In genomic region chr2:46847726-46848421, GRCh38 we compare ENCODE assay signal across 9 cellular contexts.
DNase-seq lines count a peak whose midpoint lies in the region; ATAC-seq and TF ChIP-seq lines count a peak whose summit lies in the region.
"Had no signal": no experiment of that assay in that cellular context is flagged by ENCODE, and none has a peak within 500 bp of the region (broad histone marks: within the 10 kb centered on the region; RNA-seq: fewer than 3 reads in every experiment).

No MANE protein-coding gene starts in this region.

- DNase-seq in activated effector memory CD4-positive, alpha-beta T cell treated with anti-CD3 and anti-CD28 coated beads, Interleukin-2, amount 50 U/mL, for 16 hours = peak; percentile 58
- DNase-seq in activated effector memory CD4-positive, alpha-beta T cell treated with Interleukin-2 at 50 U/mL for 16 hours = no peak
- DNase-seq in fibroblast of lung (ENCODE audit: low read depth in 2 of 2) = peak; percentile 83 to 90
- DNase-seq in osteocyte (ENCODE audit: extremely low spot score, unreplicated experiment) = no peak
- no peak for DNase-seq in NCI-H2107 (lab: John Stamatoyannopoulos, UW)
- DNase-seq in mucosa of gallbladder (ENCODE audit: low spot score) = no peak
- DNase-seq: stimulated activated CD4-positive, alpha-beta T cell treated with anti-CD3 and anti-CD28 coated beads, Interleukin-15, amount 100 ng/mL, for 24 hours had no signal

- peak overlapping the region; percentile 18 for H3K4me2 ChIP-seq in fibroblast of lung (ENCODE audit: extremely low read depth, insufficient read depth, low read length)

- no peaks in the 10 kb centered on the region for H3K36me3 ChIP-seq in fibroblast of lung (ENCODE audit: control insufficient read depth, insufficient read depth, low read length)

- H3K4me3 Mint-ChIP-seq in osteocyte (ENCODE audit: unreplicated experiment) = no peak overlapping the region

- H3K36me3 Mint-ChIP-seq in osteocyte (ENCODE audit: unreplicated experiment) = no peaks in the 10 kb centered on the region

- H3K4me3 ChIP-seq in fibroblast of lung (replicated peaks in 1 of 4; ENCODE audit: control extremely low read depth in 1 of 4, insufficient read depth in 1 of 4, low read depth in 3 of 4, low read length in 4 of 4) = no peak overlapping the region

- H3K9ac ChIP-seq in fibroblast of lung (ENCODE audit: insufficient read depth, low read length) = peak overlapping the region; percentile 69

- peaks cover 43% of the 10 kb centered on the region for H3K4me1 ChIP-seq in fibroblast of lung (ENCODE audit: control insufficient read depth, extremely low read depth, insufficient read depth, low read length)

- peaks cover 80% of the 10 kb centered on the region for H3K4me1 Mint-ChIP-seq in osteocyte (ENCODE audit: unreplicated experiment)

- peak overlapping the region; percentile 97 for H3K27ac ChIP-seq in fibroblast of lung (ENCODE audit: insufficient read depth, low read length)

- no peak for ATAC-seq in HG03097 (IDR thresholded peaks at IDR 0.05; ENCODE audit: low FRiP score, unreplicated experiment)
- ATAC-seq in HG03442 (IDR thresholded peaks at IDR 0.05; ENCODE audit: unreplicated experiment) = no peak

- no peaks in the 10 kb centered on the region for H3K9me3 Mint-ChIP-seq in osteocyte (ENCODE audit: unreplicated experiment)

- no peak overlapping the region for H2AFZ ChIP-seq in fibroblast of lung (ENCODE audit: low read length)

- no peaks in the 10 kb centered on the region for H3K27me3 ChIP-seq in fibroblast of lung (ENCODE audit: control insufficient read depth, insufficient read depth, low read length)

- H3K27me3 Mint-ChIP-seq in osteocyte (ENCODE audit: unreplicated experiment) = no peaks in the 10 kb centered on the region

- TF ChIP-seq CTCF in fibroblast of lung (conservative IDR thresholded peaks at IDR 0.05 in 1 of 2, IDR thresholded peaks at IDR 0.05 in 1 of 2; ENCODE audit: low read depth in 1 of 2, low read length in 2 of 2) = no peak
- no peak for TF ChIP-seq CTCF in osteocyte (IDR thresholded peaks at IDR 0.05)

- H3K9me3 ChIP-seq in fibroblast of lung (ENCODE audit: control insufficient read depth, insufficient read depth, low read depth, low read length) = no peaks in the 10 kb centered on the region

- H3K27ac Mint-ChIP-seq in osteocyte (ENCODE audit: unreplicated experiment) = peak overlapping the region; percentile 91

- H3K79me2 ChIP-seq in fibroblast of lung (ENCODE audit: control insufficient read depth, insufficient read depth, low read length) = peaks cover 2% of the 10 kb centered on the region

- no peaks in the 10 kb centered on the region for H4K20me1 ChIP-seq in fibroblast of lung (ENCODE audit: control insufficient read depth, extremely low read depth, insufficient read depth, low read length)

Comparison
In these comparisons a context has a peak if more than half of its experiments do, and no peak if none do; other contexts are left out.
1. DNase-seq: peak in activated effector memory CD4-positive, alpha-beta T cell treated with anti-CD3 and anti-CD28 coated beads, Interleukin-2, amount 50 U/mL, for 16 hours (single experiment) and fibroblast of lung (2 of 2); none in activated effector memory CD4-positive, alpha-beta T cell treated with Interleukin-2 at 50 U/mL for 16 hours (single experiment), osteocyte (single experiment), NCI-H2107 (single experiment) and mucosa of gallbladder (single experiment).